Comparison of ENCODE assay signal across 21 cellular contexts in genomic region chr7:35336444-35336843, GRCh38.
"Had no signal": no experiment of that assay in that cellular context is flagged by ENCODE, and none has a peak within 500 bp of the region (broad histone marks: within the 10 kb centered on the region; RNA-seq: fewer than 3 reads in every experiment).

No MANE protein-coding gene starts in this region.

- DNase-seq: activated B cell treated with CpG ODN at 0.5 μM for 24 hours; activated CD4-positive, alpha-beta T cell treated with anti-CD3 and anti-CD28 coated beads for 36 hours; activated CD4-positive, alpha-beta T cell treated with anti-CD3 and anti-CD28 coated beads, Interleukin-2, amount 50 U/mL, for 4 hours; activated CD8-positive, alpha-beta memory T cell treated with anti-CD3 and anti-CD28 coated beads for 24 hours; activated CD8-positive, alpha-beta memory T cell treated with anti-CD3 and anti-CD28 coated beads, Interleukin-2, amount 50 U/mL, for 4 hours; activated naive CD4-positive, alpha-beta T cell treated with Interleukin-2 at 50 U/mL for 16 hours; activated naive CD8-positive, alpha-beta T cell treated with anti-CD3 and anti-CD28 coated beads, Interleukin-2, amount 10 ng/mL, durations not matched to agents 7 days and 5 days; activated T-cell treated with anti-CD3 and anti-CD28 coated beads, Interleukin-2, amount 50 U/mL, for 24 hours; amygdala; cortex of kidney; endodermal cell; head of caudate nucleus; left lung; mammary epithelial cell; stimulated activated CD4-positive, alpha-beta T cell treated with anti-CD3 and anti-CD28 coated beads, Interleukin-4, amount 100 ng/mL, for 24 hours; stimulated activated naive CD8-positive, alpha-beta T cell treated with anti-CD3 and anti-CD28 coated beads, Interleukin-15, amount 100 ng/mL, for 72 hours; T-helper 1 cell had no signal

- H3K27ac ChIP-seq: gastroesophageal sphincter, left lung, suprapubic skin, tibial nerve had no signal

- H3K27me3 ChIP-seq: gastroesophageal sphincter, left lung, suprapubic skin, tibial nerve had no signal

- ATAC-seq: activated CD4-positive, alpha-beta T cell treated with anti-CD3 and anti-CD28 coated beads for 36 hours; activated T-helper 17 cell treated with anti-CD3 and anti-CD28 coated beads, Interleukin-2, amount 50 U/mL, for 72 hours; gastroesophageal sphincter; left lung; stimulated activated naive CD8-positive, alpha-beta T cell treated with anti-CD3 and anti-CD28 coated beads, Interleukin-15, amount 100 ng/mL, for 72 hours had no signal

- H3K4me3 ChIP-seq: gastroesophageal sphincter, left lung, suprapubic skin, tibial nerve had no signal

- H3K36me3 ChIP-seq: gastroesophageal sphincter, left lung, suprapubic skin, tibial nerve had no signal

- H3K9me3 ChIP-seq: gastroesophageal sphincter, left lung, suprapubic skin, tibial nerve had no signal

- H3K4me1 ChIP-seq: gastroesophageal sphincter, left lung, suprapubic skin, tibial nerve had no signal
